ENCODE assay signal across 8 cellular contexts in the genomic region with DNA sequence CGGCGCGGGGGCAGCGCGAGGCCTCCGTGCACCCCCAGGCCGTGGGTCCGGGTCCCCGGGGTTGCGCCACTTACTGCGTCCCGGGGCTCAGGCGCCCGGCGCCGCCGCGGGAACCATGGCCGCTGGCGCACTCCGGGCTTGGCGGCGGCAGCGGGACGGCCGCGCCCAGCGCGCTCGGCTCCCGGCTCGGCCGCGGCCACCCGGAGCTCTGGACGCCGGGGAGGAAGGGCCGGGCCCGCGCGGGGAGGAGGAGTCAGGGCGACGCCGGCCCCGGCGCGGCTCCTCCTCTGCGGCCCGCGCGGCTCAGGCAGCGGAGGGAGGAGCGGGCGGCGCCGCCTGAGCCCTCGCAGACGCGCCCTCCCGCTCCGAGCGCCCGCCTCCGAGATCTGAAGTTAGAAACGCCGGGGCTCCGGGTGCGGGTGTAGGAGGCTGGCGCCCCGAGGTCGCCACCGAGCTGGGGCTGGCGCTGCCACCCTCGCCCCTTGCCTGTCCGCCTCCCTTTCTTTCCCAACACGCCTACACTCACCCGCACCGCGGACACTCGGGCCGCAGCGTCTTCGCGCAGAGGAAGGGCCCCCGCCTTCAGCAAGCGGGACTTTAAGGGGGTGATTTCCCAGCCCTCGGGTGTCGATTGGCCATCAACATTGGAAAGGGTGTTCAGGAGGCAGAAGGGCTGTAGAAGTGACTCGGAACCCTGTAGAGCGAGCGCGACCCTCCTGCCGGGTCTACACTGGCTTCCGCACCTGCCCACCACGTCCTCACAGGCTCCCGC. TPM values are rescaled to one million over a fixed set of nuclear protein-coding genes. Genes with fewer than 3 reads are reported as not detected.
DNase-seq lines count a peak whose midpoint lies in the region; ATAC-seq and TF ChIP-seq lines count a peak whose summit lies in the region.

A gene with protein sequence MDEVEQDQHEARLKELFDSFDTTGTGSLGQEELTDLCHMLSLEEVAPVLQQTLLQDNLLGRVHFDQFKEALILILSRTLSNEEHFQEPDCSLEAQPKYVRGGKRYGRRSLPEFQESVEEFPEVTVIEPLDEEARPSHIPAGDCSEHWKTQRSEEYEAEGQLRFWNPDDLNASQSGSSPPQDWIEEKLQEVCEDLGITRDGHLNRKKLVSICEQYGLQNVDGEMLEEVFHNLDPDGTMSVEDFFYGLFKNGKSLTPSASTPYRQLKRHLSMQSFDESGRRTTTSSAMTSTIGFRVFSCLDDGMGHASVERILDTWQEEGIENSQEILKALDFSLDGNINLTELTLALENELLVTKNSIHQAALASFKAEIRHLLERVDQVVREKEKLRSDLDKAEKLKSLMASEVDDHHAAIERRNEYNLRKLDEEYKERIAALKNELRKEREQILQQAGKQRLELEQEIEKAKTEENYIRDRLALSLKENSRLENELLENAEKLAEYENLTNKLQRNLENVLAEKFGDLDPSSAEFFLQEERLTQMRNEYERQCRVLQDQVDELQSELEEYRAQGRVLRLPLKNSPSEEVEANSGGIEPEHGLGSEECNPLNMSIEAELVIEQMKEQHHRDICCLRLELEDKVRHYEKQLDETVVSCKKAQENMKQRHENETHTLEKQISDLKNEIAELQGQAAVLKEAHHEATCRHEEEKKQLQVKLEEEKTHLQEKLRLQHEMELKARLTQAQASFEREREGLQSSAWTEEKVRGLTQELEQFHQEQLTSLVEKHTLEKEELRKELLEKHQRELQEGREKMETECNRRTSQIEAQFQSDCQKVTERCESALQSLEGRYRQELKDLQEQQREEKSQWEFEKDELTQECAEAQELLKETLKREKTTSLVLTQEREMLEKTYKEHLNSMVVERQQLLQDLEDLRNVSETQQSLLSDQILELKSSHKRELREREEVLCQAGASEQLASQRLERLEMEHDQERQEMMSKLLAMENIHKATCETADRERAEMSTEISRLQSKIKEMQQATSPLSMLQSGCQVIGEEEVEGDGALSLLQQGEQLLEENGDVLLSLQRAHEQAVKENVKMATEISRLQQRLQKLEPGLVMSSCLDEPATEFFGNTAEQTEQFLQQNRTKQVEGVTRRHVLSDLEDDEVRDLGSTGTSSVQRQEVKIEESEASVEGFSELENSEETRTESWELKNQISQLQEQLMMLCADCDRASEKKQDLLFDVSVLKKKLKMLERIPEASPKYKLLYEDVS (N-terminal part only) (minus strand): TSS at position 231 of the 772 bp plus-strand sequence. CDS start 9,106 bp downstream, outside the sequence.

- WGBS in right lobe of liver (ENCODE audit: insufficient coverage, low coverage, low lambda C conversion rate, missing lambda C conversion rate): 0% methylated on average over 18 of the region's 96 CpGs

- peaks cover 61% of the 10 kb centered on the region for H3K4me1 Mint-ChIP-seq in activated CD4-positive, alpha-beta T cell treated with anti-CD3 and anti-CD28 coated beads, Interleukin-2, amount 10 ng/mL, durations not matched to agents 7 days and 5 days

- no peaks in the 10 kb centered on the region for H3K27me3 ChIP-seq in right lobe of liver

- no peaks in the 10 kb centered on the region for H3K9me3 Mint-ChIP-seq in activated CD4-positive, alpha-beta T cell treated with anti-CD3 and anti-CD28 coated beads, Interleukin-2, amount 10 ng/mL, durations not matched to agents 7 days and 5 days

- no peaks in the 10 kb centered on the region for H3K36me3 ChIP-seq in right lobe of liver

- peaks cover 0 to 29% (median 9%) of the 10 kb centered on the region in 4 donors for H3K4me1 ChIP-seq in right lobe of liver

- ATAC-seq in GM18909 (IDR thresholded peaks at IDR 0.05; ENCODE audit: poor library complexity, unreplicated experiment) (peak; percentile 83), HG03159 (IDR thresholded peaks at IDR 0.05; ENCODE audit: unreplicated experiment) (peak; percentile 80), right lobe of liver (peak; percentile 91 to 98 (median 96))

- H3K36me3 Mint-ChIP-seq in activated CD4-positive, alpha-beta T cell treated with anti-CD3 and anti-CD28 coated beads, Interleukin-2, amount 10 ng/mL, durations not matched to agents 7 days and 5 days (ENCODE audit: low read depth): peaks cover 26% of the 10 kb centered on the region

- no peaks in the 10 kb centered on the region for H3K9me3 ChIP-seq in right lobe of liver

- DNase-seq in AG10803 (ENCODE audit: low read depth): peak; percentile 79
- DNase-seq in NCI-H460 (ENCODE audit: extremely low read depth, low read depth): peak; percentile 76
- peak; percentile 78 for DNase-seq in activated CD4-positive, alpha-beta T cell treated with anti-CD3 and anti-CD28 coated beads, Interleukin-2, amount 10 ng/mL, durations not matched to agents 7 days and 5 days
- peak; percentile 24 to 83 for DNase-seq in dermis microvascular lymphatic vessel endothelial cell (ENCODE audit: low read depth in 2 of 2)
- peak; percentile 80 to 86 (median 85) for DNase-seq in right lobe of liver
- peak; percentile 54 to 69 for DNase-seq in stimulated activated CD4-positive, alpha-beta T cell treated with anti-CD3 and anti-CD28 coated beads, Interleukin-4, amount 100 ng/mL, for 48 hours (ENCODE audit: low read depth in 2 of 2)

- peak; percentile 66 for TF ChIP-seq POLR2A in right lobe of liver (IDR thresholded peaks at IDR 0.05)

- H3K27me3 Mint-ChIP-seq in activated CD4-positive, alpha-beta T cell treated with anti-CD3 and anti-CD28 coated beads, Interleukin-2, amount 10 ng/mL, durations not matched to agents 7 days and 5 days: peaks cover 11% of the 10 kb centered on the region

- CTCF ChIA-PET in activated CD4-positive, alpha-beta T cell treated with anti-CD3 and anti-CD28 coated beads, Interleukin-2, amount 10 ng/mL, durations not matched to agents 7 days and 5 days (lab: Charles Lee): interaction anchor here (0.8 to 1.4 kb wide), 3 partner anchors 9 to 29 kb away, joined by 4 to 5 read pairs (median 5); no protein-coding TSS in a partner anchor

- TF ChIP-seq CTCF in AG10803 (conservative IDR thresholded peaks at IDR 0.05; ENCODE audit: low read length) (no peak), right lobe of liver (IDR thresholded peaks at IDR 0.05) (no peak)

- peak within 1 kb of the TSS; percentile 53 to 81 (median 76) for H3K27ac ChIP-seq in right lobe of liver

- H3K4me3 Mint-ChIP-seq in activated CD4-positive, alpha-beta T cell treated with anti-CD3 and anti-CD28 coated beads, Interleukin-2, amount 10 ng/mL, durations not matched to agents 7 days and 5 days: peak within 1 kb of the TSS; percentile 98

- peak within 1 kb of the TSS; percentile 94 for H3K27ac Mint-ChIP-seq in activated CD4-positive, alpha-beta T cell treated with anti-CD3 and anti-CD28 coated beads, Interleukin-2, amount 10 ng/mL, durations not matched to agents 7 days and 5 days

- POLR2A ChIA-PET in activated CD4-positive, alpha-beta T cell treated with anti-CD3 and anti-CD28 coated beads, Interleukin-2, amount 10 ng/mL, durations not matched to agents 7 days and 5 days (lab: Charles Lee): no interaction called here

- intact Hi-C loops in right lobe of liver (cut with DNase I): no loop called here

- H3K4me3 ChIP-seq in AG10803 (ENCODE audit: low read length): peak within 1 kb of the TSS; percentile 75
- peak within 1 kb of the TSS; percentile 72 to 77 (median 77) for H3K4me3 ChIP-seq in right lobe of liver

RNA-seq across cellular contexts. Expression of the gene that starts here (rescaled TPM):
- total RNA-seq in NCI-H460 (2014; rRNA removed; shearing (Covaris generic)): 25.6 and 31.7 TPM in 2 replicates
- polyA plus RNA-seq in NCI-H460 (2014; cell fraction: nucleus; rRNA removed): 13.1 and 15.9 TPM in 2 replicates
- 10 to 100 TPM; 94.5 to 95.2 TPM for total RNA-seq in activated CD4-positive, alpha-beta T cell treated with anti-CD3 and anti-CD28 coated beads, Interleukin-2, amount 10 ng/mL, durations not matched to agents 7 days and 5 days
- total RNA-seq in dermis microvascular lymphatic vessel endothelial cell (20.1 and 21.4 TPM in 2 replicates), right lobe of liver (10 to 100 TPM in 1 of 6 experiments, 1 to 10 TPM in 5; 6.4 to 10.9 (median 7.5) TPM)

Comparison
In these comparisons a context has a peak if more than half of its experiments do, and no peak if none do; other contexts are left out.
1. Peak in every context shown above with its lines: DNase-seq, ATAC-seq, H3K4me3 ChIP-seq and H3K27ac ChIP-seq.